9 cellular contexts compared by ENCODE assay signal in genomic region chr3:51340311-51340829, GRCh38. TPM values are rescaled to one million over a fixed set of nuclear protein-coding genes. Genes with fewer than 3 reads are reported as not detected.
DNase-seq lines count a peak whose midpoint lies in the region; ATAC-seq, FAIRE-seq and TF ChIP-seq lines count a peak whose summit lies in the region.
"Had no signal": no experiment of that assay in that cellular context is flagged by ENCODE, and none has a peak within 500 bp of the region (broad histone marks: within the 10 kb centered on the region; RNA-seq: fewer than 3 reads in every experiment).

No MANE protein-coding gene starts in this region.

- H3K27me3 ChIP-seq in heart left ventricle, result no peaks in the 10 kb centered on the region
- no peaks in the 10 kb centered on the region for H3K27me3 ChIP-seq in sigmoid colon

- FAIRE-seq in H54 (lab: Jason Lieb, UNC), result peak; percentile 74

- no peaks in the 10 kb centered on the region for H3K36me3 ChIP-seq in heart left ventricle
- no peaks in the 10 kb centered on the region for H3K36me3 ChIP-seq in sigmoid colon

- peak; percentile 28 for ATAC-seq in activated T-helper 17 cell treated with anti-CD3 and anti-CD28 coated beads, Interleukin-2, amount 50 U/mL, for 72 hours (replicated peaks)
- ATAC-seq in heart left ventricle, result peak; percentile 53 to 89 (median 66)
- no peak for ATAC-seq in effector memory CD8-positive, alpha-beta T cell (replicated peaks)

- H3K27ac ChIP-seq in heart left ventricle (peak overlapping the region in 7 of 12 donors; percentile 2 to 53 (median 30)), sigmoid colon (peak overlapping the region; percentile 58 to 83 (median 70))
- H3K27ac ChIP-seq: SK-N-MC had no signal

- H3K9me3 ChIP-seq in heart left ventricle (no peaks in the 10 kb centered on the region), sigmoid colon (no peaks in the 10 kb centered on the region)

- intact Hi-C loops in heart left ventricle (cut with DNase I) (no loop called here), sigmoid colon (cut with DNase I) (no loop called here)

- no peaks in the 10 kb centered on the region for H3K36me3 Mint-ChIP-seq in activated T-helper 17 cell treated with anti-CD3 and anti-CD28 coated beads, Interleukin-2, amount 50 U/mL, for 72 hours (ENCODE audit: low read depth)
- H3K36me3 Mint-ChIP-seq in effector memory CD8-positive, alpha-beta T cell (ENCODE audit: insufficient read depth), result no peaks in the 10 kb centered on the region

- H3K4me3 ChIP-seq in heart left ventricle (no peak overlapping the region), sigmoid colon (no peak overlapping the region)
- H3K4me3 ChIP-seq: SK-N-MC had no signal

- H3K27ac Mint-ChIP-seq in activated T-helper 17 cell treated with anti-CD3 and anti-CD28 coated beads, Interleukin-2, amount 50 U/mL, for 72 hours, result no peak overlapping the region
- no peak overlapping the region for H3K27ac Mint-ChIP-seq in effector memory CD8-positive, alpha-beta T cell

- H3K27me3 Mint-ChIP-seq in activated T-helper 17 cell treated with anti-CD3 and anti-CD28 coated beads, Interleukin-2, amount 50 U/mL, for 72 hours, result no peaks in the 10 kb centered on the region
- H3K27me3 Mint-ChIP-seq in effector memory CD8-positive, alpha-beta T cell, result no peaks in the 10 kb centered on the region

- peaks cover 0 to 22% (median 10%) of the 10 kb centered on the region in 12 donors for H3K4me1 ChIP-seq in heart left ventricle
- H3K4me1 ChIP-seq in sigmoid colon, result peaks cover 0 to 24% (median 19%) of the 10 kb centered on the region in 4 donors

- no peak for TF ChIP-seq EP300 in sigmoid colon (IDR thresholded peaks at IDR 0.05)

- no peak overlapping the region for H3K4me3 Mint-ChIP-seq in activated T-helper 17 cell treated with anti-CD3 and anti-CD28 coated beads, Interleukin-2, amount 50 U/mL, for 72 hours
- H3K4me3 Mint-ChIP-seq in effector memory CD8-positive, alpha-beta T cell, result no peak overlapping the region

- no peaks in the 10 kb centered on the region for H3K4me1 Mint-ChIP-seq in activated T-helper 17 cell treated with anti-CD3 and anti-CD28 coated beads, Interleukin-2, amount 50 U/mL, for 72 hours
- H3K4me1 Mint-ChIP-seq in effector memory CD8-positive, alpha-beta T cell (ENCODE audit: low read depth in 2 of 2), result no peaks in the 10 kb centered on the region

- TF ChIP-seq POLR2A in H54 (IDR thresholded peaks at IDR 0.05; ENCODE audit: low read depth, low read length), result peak; percentile 32; the same call in 1 of the 2 replicates
- TF ChIP-seq POLR2A in heart left ventricle (IDR thresholded peaks at IDR 0.05), result no peak
- TF ChIP-seq POLR2A in sigmoid colon (IDR thresholded peaks at IDR 0.05), result no peak

- DNase-seq in H54 (ENCODE audit: insufficient read length, low spot score) (peak; percentile 65), heart left ventricle (no peak), sigmoid colon (peak; percentile 66), NCI-H2196 (lab: John Stamatoyannopoulos, UW; ENCODE audit: unreplicated experiment) (no peak), NCI-H2227 (lab: John Stamatoyannopoulos, UW; ENCODE audit: unreplicated experiment) (no peak), OCI-M2 (lab: John Stamatoyannopoulos, UW; ENCODE audit: unreplicated experiment) (no peak)
- no peak for DNase-seq in effector memory CD8-positive, alpha-beta T cell

- H3K9me3 Mint-ChIP-seq in activated T-helper 17 cell treated with anti-CD3 and anti-CD28 coated beads, Interleukin-2, amount 50 U/mL, for 72 hours, result no peaks in the 10 kb centered on the region
- no peaks in the 10 kb centered on the region for H3K9me3 Mint-ChIP-seq in effector memory CD8-positive, alpha-beta T cell

- TF ChIP-seq CTCF in heart left ventricle (IDR thresholded peaks at IDR 0.05) (no peak), sigmoid colon (IDR thresholded peaks at IDR 0.05) (no peak)

- 31 to 49% (median 36%) methylated on average over 2 of the region's 2 CpGs for WGBS in heart left ventricle, 4 donors
- 41 to 57% methylated on average over 2 of the region's 2 CpGs for WGBS in sigmoid colon, 2 donors

RNA-seq across cellular contexts. Expression of gene MANF, which starts 44.7 kb away (rescaled TPM):
- total RNA-seq in activated T-helper 17 cell treated with anti-CD3 and anti-CD28 coated beads, Interleukin-2, amount 50 U/mL, for 72 hours, result 100 to 1,000 TPM in 1 of 2 donors, 10 to 100 TPM in 1; 76.4 to 157 TPM
- total RNA-seq in heart left ventricle (10 to 100 TPM; 22.3 to 87.2 (median 47.5) TPM), sigmoid colon (10 to 100 TPM; 12.2 to 26.2 (median 20.5) TPM)
- polyA plus RNA-seq in heart left ventricle (100 to 1,000 TPM in 1 of 2 donors, 10 to 100 TPM in 1; 21.2 to 130 TPM), sigmoid colon (100 to 1,000 TPM in 1 of 3 donors, 10 to 100 TPM in 2; 16.8 to 138 (median 28.2) TPM)

RNA-seq across cellular contexts. Expression of gene RBM15B, which starts 50.7 kb away (rescaled TPM):
- 10 to 100 TPM; 14.6 to 29.8 TPM for total RNA-seq in activated T-helper 17 cell treated with anti-CD3 and anti-CD28 coated beads, Interleukin-2, amount 50 U/mL, for 72 hours
- total RNA-seq in heart left ventricle, result 10 to 100 TPM; 12.7 to 21.5 (median 16.2) TPM
- 10 to 100 TPM in 1 of 2 donors, 1 to 10 TPM in 1; 4.0 to 15.7 TPM for polyA plus RNA-seq in heart left ventricle
- total RNA-seq in sigmoid colon, result 10 to 100 TPM; 18.9 to 29.5 (median 23.9) TPM
- 10 to 100 TPM in 2 of 3 donors, 1 to 10 TPM in 1; 9.6 to 19.5 (median 11.6) TPM for polyA plus RNA-seq in sigmoid colon

Comparison
In these comparisons a context has a peak if more than half of its experiments do, and no peak if none do; other contexts are left out.
1. DNase-seq: peak in H54 (single experiment) and sigmoid colon (single experiment); none in heart left ventricle (0 of 5), NCI-H2196 (single experiment), effector memory CD8-positive, alpha-beta T cell (0 of 3), NCI-H2227 (single experiment) and OCI-M2 (single experiment).